8 cellular contexts compared by ENCODE assay signal in genomic region chr17:59707971-59708425, GRCh38. TPM values are rescaled to one million over a fixed set of nuclear protein-coding genes. Genes with fewer than 3 reads are reported as not detected.
DNase-seq lines count a peak whose midpoint lies in the region; ATAC-seq and TF ChIP-seq lines count a peak whose summit lies in the region.

No MANE protein-coding gene starts in this region.

- H3K27me3 ChIP-seq in NT2/D1 (ENCODE audit: insufficient read depth, insufficient read length) (no peaks in the 10 kb centered on the region), ectodermal cell (ENCODE audit: control insufficient read depth, insufficient read depth, low read length, poor library complexity, severe bottlenecking) (no peaks in the 10 kb centered on the region)
- no peaks in the 10 kb centered on the region for H3K27me3 ChIP-seq in naive thymus-derived CD4-positive, alpha-beta T cell (ENCODE audit: control insufficient read depth in 2 of 2, insufficient read depth in 2 of 2, low read length in 2 of 2)

- no peak for TF ChIP-seq CTCF in GM12865 (IDR thresholded peaks at IDR 0.05; ENCODE audit: insufficient read depth, low read depth, low read length, missing control alignments)

- H3K27ac Mint-ChIP-seq in naive thymus-derived CD4-positive, alpha-beta T cell, result peak overlapping the region; percentile 96 to 100 (median 99)

- DNase-seq in GM12865 (ENCODE audit: low read depth) (no peak), NT2/D1 (ENCODE audit: low read depth, low spot score) (no peak), islet precursor cell (no peak), occipital lobe (lab: John Stamatoyannopoulos, UW) (no peak)
- DNase-seq in naive thymus-derived CD4-positive, alpha-beta T cell, result peak in 1 of 9 donors; percentile 4

- H3K36me3 ChIP-seq in NT2/D1 (ENCODE audit: insufficient read depth, insufficient read length, low read length) (peaks cover 29% of the 10 kb centered on the region), ectodermal cell (ENCODE audit: control insufficient read depth, insufficient read depth, low read length) (no peaks in the 10 kb centered on the region)
- H3K36me3 ChIP-seq in naive thymus-derived CD4-positive, alpha-beta T cell (ENCODE audit: control insufficient read depth in 2 of 3, insufficient read depth in 3 of 3, low read length in 3 of 3), result no peaks in the 10 kb centered on the region

- H3K36me3 Mint-ChIP-seq in naive thymus-derived CD4-positive, alpha-beta T cell, result peaks cover 4 to 26% (median 11%) of the 10 kb centered on the region in 5 donors

- peak overlapping the region; percentile 96 for H3K9ac ChIP-seq in NT2/D1 (ENCODE audit: insufficient read length, low read depth)

- peak overlapping the region; percentile 90 for H3K27ac ChIP-seq in ectodermal cell (ENCODE audit: insufficient read depth, low read depth, low read length, poor library complexity, severe bottlenecking)
- peak overlapping the region; percentile 90 for H3K27ac ChIP-seq in naive thymus-derived CD4-positive, alpha-beta T cell (ENCODE audit: low read depth, low read length)

- H3K9me3 ChIP-seq in NT2/D1 (ENCODE audit: insufficient read depth, low read length) (no peaks in the 10 kb centered on the region), ectodermal cell (ENCODE audit: control insufficient read depth, low read length) (no peaks in the 10 kb centered on the region)
- no peaks in the 10 kb centered on the region for H3K9me3 ChIP-seq in naive thymus-derived CD4-positive, alpha-beta T cell (ENCODE audit: control insufficient read depth in 2 of 3, low read length in 3 of 3)

- intact Hi-C loops in naive thymus-derived CD4-positive, alpha-beta T cell (cut with micrococcal nuclease), result loop anchor here (1.0 to 10.0 kb wide), 13 partner anchors 78 to 1856 kb away; partner anchors contain the start of genes CLTC (in 2 of the 2), DHX40 (in 2 of the 2), HEATR6 (in 2 of the 2) and RPS6KB1 (in 2 of the 2)

- POLR2A ChIA-PET in naive thymus-derived CD4-positive, alpha-beta T cell (lab: Charles Lee), result interaction anchor here (1.0 to 2.4 kb wide), 5 partner anchors 13 to 497 kb away, joined by 3 to 21 read pairs (median 5); partner anchors contain the start of genes CLTC and TUBD1

- peaks cover 45 to 86% (median 68%) of the 10 kb centered on the region in 7 donors for H3K4me1 Mint-ChIP-seq in naive thymus-derived CD4-positive, alpha-beta T cell

- peak overlapping the region; percentile 88 for H3K4me3 ChIP-seq in GM12865 (ENCODE audit: low read depth, low read length)
- H3K4me3 ChIP-seq in NT2/D1 (ENCODE audit: insufficient read length, low read depth), result peak overlapping the region; percentile 98
- H3K4me3 ChIP-seq in ectodermal cell (ENCODE audit: insufficient read depth, low read depth, low read length), result peak overlapping the region; percentile 79
- peak overlapping the region; percentile 90 for H3K4me3 ChIP-seq in naive thymus-derived CD4-positive, alpha-beta T cell (ENCODE audit: low read length)

- H3K4me1 ChIP-seq in NT2/D1 (ENCODE audit: insufficient read depth, insufficient read length), result no peaks in the 10 kb centered on the region
- H3K4me1 ChIP-seq in ectodermal cell (ENCODE audit: control insufficient read depth, insufficient read depth, low read length), result no peaks in the 10 kb centered on the region
- H3K4me1 ChIP-seq in naive thymus-derived CD4-positive, alpha-beta T cell (ENCODE audit: control insufficient read depth in 2 of 2, insufficient read depth in 2 of 2, low read length in 2 of 2), result peaks cover 24 to 26% of the 10 kb centered on the region in 2 donors

- whole genome bisulfite sequencing in ectodermal cell, 2 experiments, result 0 to 2% methylated on average over 15 of the region's 15 CpGs

- H3K4me3 Mint-ChIP-seq in naive thymus-derived CD4-positive, alpha-beta T cell, result peak overlapping the region; percentile 97 to 100 (median 99)

- peaks cover 0 to 2% (median 0%) of the 10 kb centered on the region in 11 donors for H3K9me3 Mint-ChIP-seq in naive thymus-derived CD4-positive, alpha-beta T cell

- CTCF ChIA-PET in naive thymus-derived CD4-positive, alpha-beta T cell (lab: Charles Lee), result interaction anchor here (0.9 kb wide), 1 partner anchor 13 kb away, joined by 3 read pairs; no protein-coding TSS in a partner anchor

- no peak for ATAC-seq in naive thymus-derived CD4-positive, alpha-beta T cell
- no peak for ATAC-seq in HG03432 (IDR thresholded peaks at IDR 0.05; ENCODE audit: unreplicated experiment)
- no peak for ATAC-seq in GM21528 (IDR thresholded peaks at IDR 0.05; ENCODE audit: low FRiP score, unreplicated experiment)

- H3K27me3 Mint-ChIP-seq in naive thymus-derived CD4-positive, alpha-beta T cell, result no peaks in the 10 kb centered on the region

RNA-seq across cellular contexts. Expression of gene VMP1, which starts 0.5 kb away (rescaled TPM):
- 65.5 TPM for polyA plus RNA-seq in ectodermal cell (2013, experiment 1 of 4)
- 67.7 TPM for polyA plus RNA-seq in ectodermal cell (2013, experiment 2 of 4)
- 42.8 TPM for polyA plus RNA-seq in ectodermal cell (2013, experiment 3 of 4)
- polyA plus RNA-seq in ectodermal cell (2013, experiment 4 of 4), result 47.4 TPM
- total RNA-seq in naive thymus-derived CD4-positive, alpha-beta T cell, result 100 to 1,000 TPM in 2 of 5 experiments, 10 to 100 TPM in 3; 70.3 to 370 (median 82.5) TPM
- 10 to 100 TPM; 42.0 to 48.4 TPM for polyA plus RNA-seq in naive thymus-derived CD4-positive, alpha-beta T cell
- total RNA-seq in occipital lobe, result 238 TPM

RNA-seq across cellular contexts. Expression of gene PTRH2, which starts 0.8 kb away (rescaled TPM):
- polyA plus RNA-seq in ectodermal cell (2013, experiment 1 of 4), result 21.9 TPM
- 25.1 TPM for polyA plus RNA-seq in ectodermal cell (2013, experiment 2 of 4)
- 26.6 TPM for polyA plus RNA-seq in ectodermal cell (2013, experiment 3 of 4)
- polyA plus RNA-seq in ectodermal cell (2013, experiment 4 of 4), result 25.2 TPM
- total RNA-seq in naive thymus-derived CD4-positive, alpha-beta T cell, result 10 to 100 TPM in 3 of 5 experiments, 1 to 10 TPM in 2; 6.1 to 24.1 (median 15.0) TPM
- 10 to 100 TPM; 17.9 to 25.1 TPM for polyA plus RNA-seq in naive thymus-derived CD4-positive, alpha-beta T cell
- total RNA-seq in occipital lobe, result 22.1 TPM
